In genomic region chr17:47830396-47830907, GRCh38 we compare ENCODE assay signal across 8 cellular contexts. TPM values are rescaled to one million over a fixed set of nuclear protein-coding genes. Genes with fewer than 3 reads are reported as not detected.
DNase-seq lines count a peak whose midpoint lies in the region; ATAC-seq and TF ChIP-seq lines count a peak whose summit lies in the region.

No MANE protein-coding gene starts in this region.

- peaks cover 47% of the 10 kb centered on the region for H3K36me3 Mint-ChIP-seq in dendritic cell treated with granulocyte-macrophage colony-stimulating factor and Interleukin-4, amounts not matched to agents 40 ng/mL and 50 ng/mL, for 4 days (ENCODE audit: low read depth)
- no peaks in the 10 kb centered on the region for H3K36me3 Mint-ChIP-seq in natural killer cell

- H3K27ac Mint-ChIP-seq in dendritic cell treated with granulocyte-macrophage colony-stimulating factor and Interleukin-4, amounts not matched to agents 40 ng/mL and 50 ng/mL, for 4 days: peak overlapping the region; percentile 91
- peak overlapping the region; percentile 96 to 98 for H3K27ac Mint-ChIP-seq in natural killer cell

- H3K9ac ChIP-seq in Loucy (ENCODE audit: low read depth, low read length, poor library complexity, severe bottlenecking): peak overlapping the region; percentile 82

- H3K4me1 Mint-ChIP-seq in dendritic cell treated with granulocyte-macrophage colony-stimulating factor and Interleukin-4, amounts not matched to agents 40 ng/mL and 50 ng/mL, for 4 days (ENCODE audit: low read depth): peaks cover 54% of the 10 kb centered on the region
- H3K4me1 Mint-ChIP-seq in natural killer cell: peaks cover 37 to 46% of the 10 kb centered on the region in 2 donors

- intact Hi-C loops in dendritic cell treated with granulocyte-macrophage colony-stimulating factor and Interleukin-4, amounts not matched to agents 40 ng/mL and 50 ng/mL, for 4 days (cut with micrococcal nuclease): no loop called here
- intact Hi-C loops in natural killer cell (cut with micrococcal nuclease): loop anchor here (10.0 kb wide), 2 partner anchors 114 to 214 kb away; partner anchors contain the start of genes NFE2L1 and PNPO

- peaks cover 20% of the 10 kb centered on the region for H3K4me1 ChIP-seq in Loucy (ENCODE audit: insufficient read depth, low read length, poor library complexity, severe bottlenecking)

- peaks cover 14% of the 10 kb centered on the region; the same call in 1 of the 2 replicates for H3K36me3 ChIP-seq in Loucy (ENCODE audit: insufficient read depth, low read length)

- H3K4me2 ChIP-seq in Loucy (ENCODE audit: low read depth, low read length, poor library complexity, severe bottlenecking): peak overlapping the region; percentile 86

- H2AFZ ChIP-seq in Loucy (ENCODE audit: low read length): no peak overlapping the region

- H3K27me3 ChIP-seq in Loucy (ENCODE audit: insufficient read depth, low read length, poor library complexity, severe bottlenecking): no peaks in the 10 kb centered on the region

- no peak for DNase-seq in AG10803 (ENCODE audit: low read depth)
- DNase-seq in natural killer cell: peak; percentile 36
- DNase-seq in D341Med (ENCODE audit: low spot score): no peak
- DNase-seq in HuH-7 (ENCODE audit: low spot score): no peak
- no peak for DNase-seq in HPDE6-E6E7 (ENCODE audit: extremely low spot score)

- ATAC-seq in natural killer cell (peak in 2 of 3 donors; percentile 3 to 11), HG03565 (IDR thresholded peaks at IDR 0.05; ENCODE audit: unreplicated experiment) (no peak)

- peak overlapping the region; percentile 86 for H3K4me3 Mint-ChIP-seq in dendritic cell treated with granulocyte-macrophage colony-stimulating factor and Interleukin-4, amounts not matched to agents 40 ng/mL and 50 ng/mL, for 4 days
- peak overlapping the region; percentile 96 for H3K4me3 Mint-ChIP-seq in natural killer cell

- no peaks in the 10 kb centered on the region for H3K9me3 ChIP-seq in Loucy (ENCODE audit: insufficient read depth, low read depth, low read length)

- no peaks in the 10 kb centered on the region for H3F3A ChIP-seq in Loucy (ENCODE audit: low read depth)

- no peak for TF ChIP-seq CTCF in AG10803 (conservative IDR thresholded peaks at IDR 0.05; ENCODE audit: low read length)
- no peak for TF ChIP-seq CTCF in Loucy (conservative IDR thresholded peaks at IDR 0.05; ENCODE audit: low read length)
- TF ChIP-seq CTCF in natural killer cell (IDR thresholded peaks at IDR 0.05): no peak

- H4K20me1 ChIP-seq in Loucy (ENCODE audit: insufficient read depth, low read length, poor library complexity, severe bottlenecking): peaks cover 9% of the 10 kb centered on the region

- no peaks in the 10 kb centered on the region for H3K9me3 Mint-ChIP-seq in dendritic cell treated with granulocyte-macrophage colony-stimulating factor and Interleukin-4, amounts not matched to agents 40 ng/mL and 50 ng/mL, for 4 days
- no peaks in the 10 kb centered on the region for H3K9me3 Mint-ChIP-seq in natural killer cell

- H3K79me2 ChIP-seq in Loucy (ENCODE audit: insufficient read depth, low read length): peaks cover 28% of the 10 kb centered on the region

- H3K4me3 ChIP-seq in AG10803 (ENCODE audit: low read length): peak overlapping the region; percentile 98
- peak overlapping the region; percentile 89 for H3K4me3 ChIP-seq in Loucy (ENCODE audit: low read length, poor library complexity, severe bottlenecking)

- no peaks in the 10 kb centered on the region for H3K27me3 Mint-ChIP-seq in dendritic cell treated with granulocyte-macrophage colony-stimulating factor and Interleukin-4, amounts not matched to agents 40 ng/mL and 50 ng/mL, for 4 days
- no peaks in the 10 kb centered on the region for H3K27me3 Mint-ChIP-seq in natural killer cell (ENCODE audit: low read depth in 2 of 2)

- H3K9me2 ChIP-seq in Loucy (replicated peaks; ENCODE audit: low read depth, low read length): no peaks in the 10 kb centered on the region

RNA-seq across cellular contexts. Expression of gene MRPL10, which starts 0.9 kb away (rescaled TPM):
- 100 to 1,000 TPM; 106 to 232 (median 144) TPM for total RNA-seq in natural killer cell

RNA-seq across cellular contexts. Expression of gene LRRC46, which starts 1.0 kb away (rescaled TPM):
- 1 to 10 TPM; 1.7 to 3.1 (median 2.7) TPM for total RNA-seq in natural killer cell

RNA-seq across cellular contexts. Expression of gene OSBPL7, which starts 8.9 kb away (rescaled TPM):
- total RNA-seq in natural killer cell: 100 to 1,000 TPM; 113 to 162 (median 119) TPM

RNA-seq across cellular contexts. Expression of gene SCRN2, which starts 10.6 kb away (rescaled TPM):
- total RNA-seq in natural killer cell: 10 to 100 TPM; 33.7 to 38.0 (median 35.7) TPM

RNA-seq across cellular contexts. Expression of gene SP6, which starts 20.5 kb away (rescaled TPM):
- total RNA-seq in natural killer cell: under 1 TPM in 2 of 3 donors, not detected in 1; 0.09 TPM
